Comparison of ENCODE assay signal across 1 cellular context in the genomic region with DNA sequence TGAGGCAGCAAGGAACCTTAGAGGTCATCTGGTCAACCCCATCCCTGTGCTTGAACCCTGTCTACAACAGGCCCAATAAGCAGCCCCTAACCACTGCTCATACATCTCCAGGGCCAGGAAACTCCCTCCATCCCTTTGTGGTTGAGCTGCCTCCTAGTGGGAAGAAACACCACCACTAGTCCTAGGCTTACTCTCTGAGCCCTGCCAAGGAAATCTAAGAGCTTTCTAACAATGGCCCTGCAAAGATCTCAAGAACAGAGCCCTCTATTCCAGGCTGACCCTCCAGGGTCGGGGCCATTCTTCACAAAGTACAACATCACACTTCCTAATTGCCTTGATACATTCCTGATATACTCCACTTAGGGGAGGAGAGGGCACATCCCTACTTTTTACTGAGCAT.
TF ChIP-seq lines count a peak whose summit lies in the region.

No MANE protein-coding gene starts in this region.

TF ChIP-seq in WTC11, 78 proteins besides CTCF, POLR2A, EP300 and RAD21 (continued from another document):
- TF ChIP-seq, protein P1, sequence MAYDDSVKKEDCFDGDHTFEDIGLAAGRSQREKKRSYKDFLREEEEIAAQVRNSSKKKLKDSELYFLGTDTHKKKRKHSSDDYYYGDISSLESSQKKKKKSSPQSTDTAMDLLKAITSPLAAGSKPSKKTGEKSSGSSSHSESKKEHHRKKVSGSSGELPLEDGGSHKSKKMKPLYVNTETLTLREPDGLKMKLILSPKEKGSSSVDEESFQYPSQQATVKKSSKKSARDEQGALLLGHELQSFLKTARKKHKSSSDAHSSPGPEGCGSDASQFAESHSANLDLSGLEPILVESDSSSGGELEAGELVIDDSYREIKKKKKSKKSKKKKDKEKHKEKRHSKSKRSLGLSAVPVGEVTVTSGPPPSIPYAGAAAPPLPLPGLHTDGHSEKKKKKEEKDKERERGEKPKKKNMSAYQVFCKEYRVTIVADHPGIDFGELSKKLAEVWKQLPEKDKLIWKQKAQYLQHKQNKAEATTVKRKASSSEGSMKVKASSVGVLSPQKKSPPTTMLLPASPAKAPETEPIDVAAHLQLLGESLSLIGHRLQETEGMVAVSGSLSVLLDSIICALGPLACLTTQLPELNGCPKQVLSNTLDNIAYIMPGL (CRISPR knock-in tag; IDR thresholded peaks at IDR 0.05), result no peak
- no peak for TF ChIP-seq JAZF1 (CRISPR knock-in tag; IDR thresholded peaks at IDR 0.05)
- TF ChIP-seq NR2C2 (CRISPR knock-in tag; IDR thresholded peaks at IDR 0.05), result no peak
- no peak for TF ChIP-seq CREB1 (CRISPR knock-in tag; IDR thresholded peaks at IDR 0.05)
- TF ChIP-seq ZNF281 (CRISPR knock-in tag; IDR thresholded peaks at IDR 0.05), result no peak
- no peak for TF ChIP-seq SMAD3 (CRISPR knock-in tag; IDR thresholded peaks at IDR 0.05; ENCODE audit: borderline replicate concordance)
- TF ChIP-seq ZNF423 (CRISPR knock-in tag; IDR thresholded peaks at IDR 0.05), result no peak
- TF ChIP-seq RORB (CRISPR knock-in tag; IDR thresholded peaks at IDR 0.05), result no peak
- TF ChIP-seq ZNF232 (CRISPR knock-in tag; IDR thresholded peaks at IDR 0.05), result no peak
- TF ChIP-seq MYBL2 (CRISPR knock-in tag; IDR thresholded peaks at IDR 0.05), result no peak
- TF ChIP-seq, protein P2, sequence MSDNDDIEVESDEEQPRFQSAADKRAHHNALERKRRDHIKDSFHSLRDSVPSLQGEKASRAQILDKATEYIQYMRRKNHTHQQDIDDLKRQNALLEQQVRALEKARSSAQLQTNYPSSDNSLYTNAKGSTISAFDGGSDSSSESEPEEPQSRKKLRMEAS (CRISPR knock-in tag; IDR thresholded peaks at IDR 0.05), result no peak
- TF ChIP-seq ZNF317 (CRISPR knock-in tag; IDR thresholded peaks at IDR 0.05; ENCODE audit: borderline replicate concordance, low read depth), result no peak
- TF ChIP-seq ZNF425 (CRISPR knock-in tag; conservative IDR thresholded peaks at IDR 0.05), result no peak
- TF ChIP-seq SOX15 (CRISPR knock-in tag; IDR thresholded peaks at IDR 0.05), result no peak
- TF ChIP-seq, protein P3, sequence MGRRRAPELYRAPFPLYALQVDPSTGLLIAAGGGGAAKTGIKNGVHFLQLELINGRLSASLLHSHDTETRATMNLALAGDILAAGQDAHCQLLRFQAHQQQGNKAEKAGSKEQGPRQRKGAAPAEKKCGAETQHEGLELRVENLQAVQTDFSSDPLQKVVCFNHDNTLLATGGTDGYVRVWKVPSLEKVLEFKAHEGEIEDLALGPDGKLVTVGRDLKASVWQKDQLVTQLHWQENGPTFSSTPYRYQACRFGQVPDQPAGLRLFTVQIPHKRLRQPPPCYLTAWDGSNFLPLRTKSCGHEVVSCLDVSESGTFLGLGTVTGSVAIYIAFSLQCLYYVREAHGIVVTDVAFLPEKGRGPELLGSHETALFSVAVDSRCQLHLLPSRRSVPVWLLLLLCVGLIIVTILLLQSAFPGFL (CRISPR knock-in tag; IDR thresholded peaks at IDR 0.05; ENCODE audit: borderline replicate concordance), result no peak
TF ChIP-seq in WTC11: peak in this region for 0.
